In the genomic region with DNA sequence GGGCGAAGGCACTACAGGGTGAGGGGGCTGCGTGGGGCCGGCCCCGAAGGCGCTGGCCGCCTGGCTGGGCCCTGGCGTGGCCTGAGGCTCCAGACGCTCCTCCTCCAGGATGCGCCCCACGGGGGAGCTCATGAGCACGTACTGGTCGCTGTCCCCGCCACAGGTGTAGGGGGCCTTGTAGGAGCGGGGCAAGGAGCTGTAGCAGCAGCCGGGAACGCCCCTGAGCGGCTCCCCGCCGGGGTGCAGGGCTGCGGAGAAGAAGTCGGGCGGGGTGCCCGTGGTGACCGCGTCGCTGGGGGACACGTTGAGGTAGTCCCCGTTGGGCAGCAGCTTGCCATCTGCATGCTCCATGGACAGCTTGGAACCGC, we compare ENCODE assay signal across 12 cellular contexts. TPM values are rescaled to one million over a fixed set of nuclear protein-coding genes. Genes with fewer than 3 reads are reported as not detected.
A peak's percentile ranks its signal among the peaks of the same experiment; 100 is the strongest.
DNase-seq lines count a peak whose midpoint lies in the region; ATAC-seq and TF ChIP-seq lines count a peak whose summit lies in the region.
"Had no signal": no experiment of that assay in that cellular context is flagged by ENCODE, and none has a peak within 500 bp of the region (broad histone marks: within the 10 kb centered on the region; RNA-seq: fewer than 3 reads in every experiment).

No MANE protein-coding gene starts in this region.

- H3K4me1 ChIP-seq in Peyer's patch, result peaks cover 0 to 56% (median 4%) of the 10 kb centered on the region in 4 donors
- H3K4me1 ChIP-seq: SJCRH30 had no signal

- peak; percentile 41 for TF ChIP-seq CTCF in NB4 (IDR thresholded peaks at IDR 0.05; ENCODE audit: low read depth, low read length)
- TF ChIP-seq CTCF in coronary artery (IDR thresholded peaks at IDR 0.05), result no peak
- no peak for TF ChIP-seq CTCF in retinal pigment epithelial cell (conservative IDR thresholded peaks at IDR 0.05; ENCODE audit: low read depth, low read length)
- no peak for TF ChIP-seq CTCF in progenitor cell of endocrine pancreas (IDR thresholded peaks at IDR 0.05; ENCODE audit: unreplicated experiment)
- TF ChIP-seq CTCF in Peyer's patch (IDR thresholded peaks at IDR 0.05), result no peak

- no peak for TF ChIP-seq POLR2A in NB4 (IDR thresholded peaks at IDR 0.05; ENCODE audit: extremely low read depth, insufficient read length)
- TF ChIP-seq POLR2A in Peyer's patch (IDR thresholded peaks at IDR 0.05), result no peak

- H3K4me3 ChIP-seq in NB4 (ENCODE audit: low read depth, low read length) (peak overlapping the region; percentile 68), coronary artery (peak overlapping the region; percentile 85), retinal pigment epithelial cell (ENCODE audit: low read length) (peak overlapping the region; percentile 19), Peyer's patch (peak overlapping the region in 2 of 4 donors; percentile 90 to 96)
- H3K4me3 ChIP-seq: SJCRH30 had no signal

- H3K36me3 ChIP-seq in Peyer's patch, result peaks cover 0 to 35% (median 0%) of the 10 kb centered on the region in 3 donors
- H3K36me3 ChIP-seq: SJCRH30 had no signal

- no peaks in the 10 kb centered on the region for H3K9me3 Mint-ChIP-seq in progenitor cell of endocrine pancreas (ENCODE audit: low read depth)
- H3K9me3 Mint-ChIP-seq: activated naive CD4-positive, alpha-beta T cell treated with anti-CD3 and anti-CD28 coated beads, Interleukin-2, amount 50 U/mL, for 72 hours; nephron progenitor cell had no signal

- DNase-seq in COLO668 (lab: John Stamatoyannopoulos, UW; ENCODE audit: unreplicated experiment), result peak; percentile 89
- peak; percentile 90 for DNase-seq in NB4 (ENCODE audit: low read depth)
- peak; percentile 74 for DNase-seq in coronary artery (ENCODE audit: low spot score)
- DNase-seq in retinal pigment epithelial cell (ENCODE audit: low read depth), result no peak
- DNase-seq in progenitor cell of endocrine pancreas (ENCODE audit: low spot score, unreplicated experiment), result no peak
- no peak for DNase-seq in dedifferentiated amniotic fluid mesenchymal stem cell (ENCODE audit: extremely low spot score)
- no peak for DNase-seq in Peyer's patch
- DNase-seq: nephron progenitor cell; SJCRH30; stimulated activated CD4-positive, alpha-beta T cell treated with anti-CD3 and anti-CD28 coated beads, Interleukin-4, amount 100 ng/mL, for 1 hour had no signal

- peaks cover 11% of the 10 kb centered on the region for H3K36me3 Mint-ChIP-seq in progenitor cell of endocrine pancreas (ENCODE audit: insufficient read depth)
- H3K36me3 Mint-ChIP-seq: activated naive CD4-positive, alpha-beta T cell treated with anti-CD3 and anti-CD28 coated beads, Interleukin-2, amount 50 U/mL, for 72 hours had no signal

- ATAC-seq in GM21619 (IDR thresholded peaks at IDR 0.05; ENCODE audit: unreplicated experiment), result no peak
- ATAC-seq: activated naive CD4-positive, alpha-beta T cell treated with anti-CD3 and anti-CD28 coated beads, Interleukin-2, amount 50 U/mL, for 72 hours had no signal

- H3K27me3 Mint-ChIP-seq in progenitor cell of endocrine pancreas, result peaks cover 3% of the 10 kb centered on the region

- no peaks in the 10 kb centered on the region for H3K27me3 ChIP-seq in Peyer's patch
- H3K27me3 ChIP-seq: SJCRH30 had no signal

- H3K4me1 Mint-ChIP-seq in progenitor cell of endocrine pancreas (ENCODE audit: low read depth), result peaks cover 35% of the 10 kb centered on the region

- H3K27ac Mint-ChIP-seq in progenitor cell of endocrine pancreas, result no peak overlapping the region
- H3K27ac Mint-ChIP-seq: nephron progenitor cell had no signal

- no peaks in the 10 kb centered on the region for H3K9me3 ChIP-seq in Peyer's patch
- H3K9me3 ChIP-seq: SJCRH30 had no signal

- H3K27ac ChIP-seq in coronary artery (peak overlapping the region in 1 of 2 donors; percentile 99), Peyer's patch (no peak overlapping the region)
- H3K27ac ChIP-seq: SJCRH30 had no signal

- no peak overlapping the region for H3K4me3 Mint-ChIP-seq in progenitor cell of endocrine pancreas (ENCODE audit: low read depth)

RNA-seq across cellular contexts. Expression of a gene that starts 3.0 kb away (rescaled TPM):
- 11.9 and 12.5 TPM in 2 replicates for total RNA-seq in progenitor cell of endocrine pancreas
- 10 to 100 TPM in 3 of 4 donors, 1 to 10 TPM in 1; 8.3 to 41.1 (median 22.3) TPM for total RNA-seq in Peyer's patch

Comparison
In these comparisons a context has a peak if more than half of its experiments do, and no peak if none do; other contexts are left out.
1. DNase-seq: peak in COLO668 (single experiment), NB4 (single experiment) and coronary artery (single experiment); none in retinal pigment epithelial cell (single experiment), progenitor cell of endocrine pancreas (single experiment), dedifferentiated amniotic fluid mesenchymal stem cell (single experiment) and Peyer's patch (0 of 3).